In the genomic region with DNA sequence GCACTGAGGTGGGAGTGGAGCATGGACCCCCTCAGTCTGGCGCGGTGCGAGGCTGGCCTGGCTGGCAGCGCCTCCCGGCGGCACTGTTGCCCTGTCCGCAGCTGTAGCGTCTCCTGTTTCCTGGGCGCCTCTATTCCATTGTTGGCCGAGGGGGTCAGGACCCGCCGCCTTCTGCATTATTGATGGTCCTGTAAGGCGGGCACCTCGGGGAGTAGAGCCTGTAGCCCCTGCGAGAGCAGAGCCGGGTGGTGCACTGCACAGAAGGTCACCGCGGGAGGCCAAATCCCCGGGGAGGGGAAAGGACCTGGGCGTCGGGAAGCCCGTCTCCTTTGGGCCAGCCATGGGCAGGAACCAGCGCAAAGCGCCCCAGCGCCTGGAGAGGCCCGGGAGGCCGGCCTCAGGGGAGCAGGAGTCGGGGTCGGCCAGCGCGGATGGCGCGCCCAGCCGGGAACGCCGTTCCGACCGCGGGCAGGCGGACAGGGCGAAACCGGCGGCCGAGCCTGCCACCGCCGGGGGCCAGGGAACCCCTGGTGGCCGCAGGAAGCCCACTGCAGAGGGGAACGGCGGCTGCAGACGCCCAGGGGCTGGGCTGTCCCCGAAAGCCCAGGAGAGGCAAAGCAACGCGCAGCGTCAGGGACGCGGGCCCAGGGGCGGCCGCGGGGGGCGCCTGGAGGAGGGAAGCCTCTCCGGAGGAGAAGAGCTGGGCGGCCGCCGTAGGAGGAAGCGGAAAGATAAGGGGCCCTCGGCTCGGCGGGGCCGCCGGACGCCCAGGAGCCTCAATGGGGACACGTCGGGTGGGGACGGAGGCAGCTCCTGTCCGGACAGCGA, we compare ENCODE assay signal across 8 cellular contexts. TPM values are rescaled to one million over a fixed set of nuclear protein-coding genes. Genes with fewer than 3 reads are reported as not detected.
DNase-seq lines count a peak whose midpoint lies in the region; TF ChIP-seq lines count a peak whose summit lies in the region.

A gene (plus strand): TSS at position 83 of the 828 bp plus-strand sequence. CDS start 258 bp downstream, at position 341.

- no peaks in the 10 kb centered on the region for H3K9me3 Mint-ChIP-seq in osteocyte (ENCODE audit: unreplicated experiment)

- BruUV-seq in PC-9 (replicated peaks; lab: Mats Ljungman, UMichigan), result TSS peak; percentile 19

- intact Hi-C loops in PC-9 (cut with micrococcal nuclease; ENCODE audit: unreplicated experiment) (loop anchor here (2.0 to 5.0 kb wide), 2 partner anchors 41 to 63 kb away; a partner anchor contains a TSS), head of caudate nucleus (cut with DNase I) (loop anchor here (5.0 to 10.0 kb wide), 2 partner anchors 71 to 163 kb away; a partner anchor contains a TSS), thyroid gland (cut with DNase I) (loop anchor here (5.0 kb wide), 1 partner anchor 61 kb away; a partner anchor contains a TSS)

- H2AFZ ChIP-seq in PC-9, result 0 out of 2 replicates have a peak within 1 kb of the TSS, but pooled peaks have one; percentile 39

- H3K4me3 Mint-ChIP-seq in osteocyte (ENCODE audit: unreplicated experiment), result peak within 1 kb of the TSS; percentile 44

- H3K79me2 ChIP-seq in PC-9 (ENCODE audit: low read depth), result no peaks in the 10 kb centered on the region

- H3K36me3 ChIP-seq in H7 (replicated peaks; ENCODE audit: control insufficient read depth, insufficient read depth, low read length) (no peaks in the 10 kb centered on the region), PC-9 (ENCODE audit: low read depth) (no peaks in the 10 kb centered on the region), thyroid gland (no peaks in the 10 kb centered on the region)

- CTCF ChIA-PET in PC-9 (lab: Charles Lee), result interaction anchor here (0.5 kb wide), 1 partner anchor 350 kb away, joined by 3 read pairs; no protein-coding TSS in a partner anchor

- peak in 1 of 2 donors; percentile 12 for TF ChIP-seq POLR2A in thyroid gland (IDR thresholded peaks at IDR 0.05)

- peaks cover 4% of the 10 kb centered on the region for H3K27me3 Mint-ChIP-seq in osteocyte (ENCODE audit: unreplicated experiment)

- peak within 1 kb of the TSS; percentile 66 for H3K4me2 ChIP-seq in PC-9

- H3K4me1 ChIP-seq in PC-9 (replicated peaks; ENCODE audit: insufficient read depth) (no peaks in the 10 kb centered on the region), thyroid gland (peaks cover 7 to 15% of the 10 kb centered on the region in 2 donors)

- H3K4me3 ChIP-seq in H7 (ENCODE audit: insufficient read depth, low read depth, low read length) (peak within 1 kb of the TSS; percentile 50), PC-9 (peak within 1 kb of the TSS; percentile 35; the same call in 1 of the 2 replicates), thyroid gland (replicated peaks in 1 of 3) (peak within 1 kb of the TSS; percentile 53 to 67 (median 58))

- H3K27ac ChIP-seq in PC-9, result no peak within 1 kb of the TSS
- peak within 1 kb of the TSS; percentile 92 to 97 (median 97) for H3K27ac ChIP-seq in thyroid gland

- POLR2A ChIA-PET in PC-9 (lab: Charles Lee; ENCODE audit: unreplicated experiment), result interaction anchor here (0.5 kb wide), 1 partner anchor 56 kb away, joined by 3 read pairs; no protein-coding TSS in a partner anchor

- DNase-seq in H7 (peak; percentile 95), PC-9 (no peak), activated gamma-delta T cell (lab: John Stamatoyannopoulos, UW) (peak; percentile 49), head of caudate nucleus (peak in 41 of 42 donors; percentile 25 to 81 (median 59)), osteocyte (ENCODE audit: extremely low spot score, unreplicated experiment) (no peak), thyroid gland (peak; percentile 52 to 53), SW 1271 (lab: John Stamatoyannopoulos, UW) (no peak), NCI-H2081 treated with DMSO at 0.1 percent for 48 hours (lab: John Stamatoyannopoulos, UW) (no peak)

- WGBS in thyroid gland, 2 donors, result 6 to 20% methylated on average over 1 to 17 of the region's 76 CpGs

- no peak within 1 kb of the TSS for H3K27ac Mint-ChIP-seq in osteocyte (ENCODE audit: unreplicated experiment)

- H3K27me3 ChIP-seq in H7 (ENCODE audit: control insufficient read depth, insufficient read depth, low read length), result peaks cover 26% of the 10 kb centered on the region
- no peaks in the 10 kb centered on the region for H3K27me3 ChIP-seq in PC-9 (ENCODE audit: insufficient read depth, low read depth)
- H3K27me3 ChIP-seq in thyroid gland, result no peaks in the 10 kb centered on the region

- H3K9me2 ChIP-seq in PC-9 (ENCODE audit: insufficient read depth), result no peaks in the 10 kb centered on the region

- no peaks in the 10 kb centered on the region for H3K36me3 Mint-ChIP-seq in osteocyte (ENCODE audit: unreplicated experiment)

- no peaks in the 10 kb centered on the region for H3K9me3 ChIP-seq in PC-9 (ENCODE audit: insufficient read depth, low read depth)
- no peaks in the 10 kb centered on the region for H3K9me3 ChIP-seq in thyroid gland

- H3K4me1 Mint-ChIP-seq in osteocyte (ENCODE audit: unreplicated experiment), result peaks cover 3% of the 10 kb centered on the region

- no peaks in the 10 kb centered on the region for H4K20me1 ChIP-seq in PC-9 (ENCODE audit: insufficient read depth)

- no peak for TF ChIP-seq CTCF in PC-9 (conservative IDR thresholded peaks at IDR 0.05)
- peak; percentile 9 for TF ChIP-seq CTCF in osteocyte (IDR thresholded peaks at IDR 0.05)
- TF ChIP-seq CTCF in thyroid gland (IDR thresholded peaks at IDR 0.05), result peak in 4 of 6 experiments; percentile 23 to 44 (median 30)

- H3F3A ChIP-seq in PC-9 (ENCODE audit: insufficient read depth, low read depth), result peaks cover 11% of the 10 kb centered on the region; the same call in 1 of the 2 replicates

RNA-seq across cellular contexts. Expression of the gene that starts here (rescaled TPM):
- total RNA-seq in H7 (2014; rRNA removed; shearing (Covaris generic)), result 9.9 and 14.6 TPM in 2 replicates
- total RNA-seq in PC-9 (2021) (53.5 and 79.7 TPM in 2 replicates), osteocyte (40.8 and 42.5 TPM in 2 replicates), thyroid gland (100 to 1,000 TPM in 2 of 4 donors, 10 to 100 TPM in 2; 64.9 to 209 (median 120) TPM)

Comparison
In these comparisons a context has a peak if more than half of its experiments do, and no peak if none do; other contexts are left out.
1. DNase-seq: peak in H7 (single experiment), activated gamma-delta T cell (single experiment), head of caudate nucleus (41 of 42) and thyroid gland (2 of 2); none in PC-9 (0 of 2), osteocyte (single experiment), SW 1271 (0 of 2) and NCI-H2081 treated with DMSO at 0.1 percent for 48 hours (single experiment).
2. Peak in every context shown above with its lines, with median percentiles within 50 percentile points of each other: H3K4me3 ChIP-seq.